Comparison of ENCODE assay signal across 14 cellular contexts in genomic region chrX:675279-675886, GRCh38.
"Had no signal": no experiment of that assay in that cellular context is flagged by ENCODE, and none has a peak within 500 bp of the region (broad histone marks: within the 10 kb centered on the region; RNA-seq: fewer than 3 reads in every experiment).

No MANE protein-coding gene starts in this region.

- DNase-seq: activated CD4-positive, alpha-beta T cell treated with anti-CD3 and anti-CD28 coated beads, Interleukin-2, amount 50 U/mL, for 1 hour; activated CD8-positive, alpha-beta memory T cell treated with anti-CD3 and anti-CD28 coated beads, Interleukin-2, amount 50 U/mL, for 4 hours; activated naive CD4-positive, alpha-beta T cell treated with anti-CD3 and anti-CD28 coated beads for 36 hours; activated T-cell treated with anti-CD3 and anti-CD28 coated beads, Interleukin-2, amount 50 U/mL, for 4 hours; caudate nucleus; erythroblast; heart left ventricle; naive thymus-derived CD4-positive, alpha-beta T cell; stimulated activated naive B cell treated with anti-CD40 and anti-IgM and Interleukin-4, amounts not matched to agents 10 μg/mL and 1 μg/mL and 100 μg/mL, for 72 hours; T-helper 9 cell had no signal

- H3K4me3 Mint-ChIP-seq: activated naive CD4-positive, alpha-beta T cell treated with anti-CD3 and anti-CD28 coated beads for 36 hours; activated T-cell treated with anti-CD3 and anti-CD28 coated beads, Interleukin-2, amount 50 U/mL, for 4 hours; memory B cell; naive thymus-derived CD4-positive, alpha-beta T cell; stimulated activated naive B cell treated with anti-CD40 and anti-IgM and Interleukin-4, amounts not matched to agents 10 μg/mL and 1 μg/mL and 100 μg/mL, for 72 hours had no signal

- H3K36me3 ChIP-seq: gastroesophageal sphincter, heart left ventricle had no signal

- H3K27ac ChIP-seq: gastroesophageal sphincter, heart left ventricle had no signal

- H3K4me3 ChIP-seq: gastroesophageal sphincter, heart left ventricle had no signal

- H3K4me1 Mint-ChIP-seq: memory B cell had no signal

- H3K4me1 ChIP-seq: gastroesophageal sphincter, heart left ventricle had no signal

- H3K27ac Mint-ChIP-seq: activated naive CD4-positive, alpha-beta T cell treated with anti-CD3 and anti-CD28 coated beads for 36 hours; memory B cell; naive thymus-derived CD4-positive, alpha-beta T cell; progenitor cell of endocrine pancreas; stimulated activated naive B cell treated with anti-CD40 and anti-IgM and Interleukin-4, amounts not matched to agents 10 μg/mL and 1 μg/mL and 100 μg/mL, for 72 hours had no signal

- ATAC-seq: activated CD4-positive, CD25-positive, alpha-beta regulatory T cell treated with anti-CD3 and anti-CD28 coated beads, Interleukin-2, amount 50 U/mL, for 24 hours; activated T-cell treated with anti-CD3 and anti-CD28 coated beads, Interleukin-2, amount 50 U/mL, for 4 hours; gastroesophageal sphincter; heart left ventricle; naive thymus-derived CD4-positive, alpha-beta T cell; stimulated activated naive B cell treated with anti-CD40 and anti-IgM and Interleukin-4, amounts not matched to agents 10 μg/mL and 1 μg/mL and 100 μg/mL, for 72 hours had no signal
